In genomic region chr7:155594961-155595366, GRCh38 we compare ENCODE assay signal across 1 cellular context.
TF ChIP-seq lines count a peak whose summit lies in the region.

No MANE protein-coding gene starts in this region.

TF ChIP-seq in HepG2, 621 proteins besides CTCF, POLR2A, EP300 and RAD21 (continued from another document):
- 0 out of 2 replicates have a peak, but pooled peaks have one; percentile 7 for TF ChIP-seq FOXA3 (CRISPR knock-in tag; IDR thresholded peaks at IDR 0.05)
- no peak for TF ChIP-seq ZNF292 (CRISPR knock-in tag; IDR thresholded peaks at IDR 0.05; ENCODE audit: borderline replicate concordance, low read depth)
- peak; percentile 43; the same call in 1 of the 2 replicates for TF ChIP-seq SOX5 (CRISPR knock-in tag; IDR thresholded peaks at IDR 0.05; ENCODE audit: borderline replicate concordance)
- 0 out of 2 replicates have a peak, but pooled peaks have one; percentile 15 for TF ChIP-seq PAXIP1 (CRISPR knock-in tag; conservative IDR thresholded peaks at IDR 0.05)
- TF ChIP-seq ZNF12 (CRISPR knock-in tag; IDR thresholded peaks at IDR 0.05): peak; percentile 66; the same call in 1 of the 2 replicates
- TF ChIP-seq CEBPB (IDR thresholded peaks at IDR 0.05; ENCODE audit: borderline replicate concordance, low read depth, low read length): peak; percentile 53; the same call in 1 of the 2 replicates
- no peak for TF ChIP-seq ZC3H13 (CRISPR knock-in tag; IDR thresholded peaks at IDR 0.05)
- TF ChIP-seq DRAP1 (CRISPR knock-in tag; IDR thresholded peaks at IDR 0.05): 0 out of 2 replicates have a peak, but pooled peaks have one; percentile 25
- no peak for TF ChIP-seq ZXDC (CRISPR knock-in tag; IDR thresholded peaks at IDR 0.05)
- peak; percentile 41; the same call in 1 of the 2 replicates for TF ChIP-seq THAP11 (CRISPR knock-in tag; IDR thresholded peaks at IDR 0.05)
- TF ChIP-seq GATAD2A (CRISPR knock-in tag; IDR thresholded peaks at IDR 0.05): peak; percentile 32; the same call in 1 of the 2 replicates
- TF ChIP-seq ZBTB3 (CRISPR knock-in tag; IDR thresholded peaks at IDR 0.05; ENCODE audit: borderline replicate concordance, low read depth): no peak
- TF ChIP-seq PATZ1 (CRISPR knock-in tag; IDR thresholded peaks at IDR 0.05): peak; percentile 52; the same call in 1 of the 2 replicates
- TF ChIP-seq SAP130 (CRISPR knock-in tag; IDR thresholded peaks at IDR 0.05; ENCODE audit: low read depth): 0 out of 2 replicates have a peak, but pooled peaks have one; percentile 16
- 0 out of 2 replicates have a peak, but pooled peaks have one; percentile 6 for TF ChIP-seq SALL1 (CRISPR knock-in tag; IDR thresholded peaks at IDR 0.05)
